In genomic region chr5:181130081-181130480, GRCh38 we compare ENCODE assay signal across 24 cellular contexts. TPM values are rescaled to one million over a fixed set of nuclear protein-coding genes. Genes with fewer than 3 reads are reported as not detected.
"Had no signal": no experiment of that assay in that cellular context is flagged by ENCODE, and none has a peak within 500 bp of the region (broad histone marks: within the 10 kb centered on the region; RNA-seq: fewer than 3 reads in every experiment).

No MANE protein-coding gene starts in this region.

RNA-seq across cellular contexts. Expression of gene OR2V1, which starts 0.9 kb away (rescaled TPM):
- total RNA-seq: activated CD4-positive, alpha-beta memory T cell treated with anti-CD3 and anti-CD28 coated beads, Interleukin-2, amount 10 ng/mL, durations not matched to agents 7 days and 5 days; activated CD4-positive, alpha-beta T cell treated with anti-CD3 and anti-CD28 coated beads for 36 hours; activated CD4-positive, alpha-beta T cell treated with anti-CD3 and anti-CD28 coated beads, Interleukin-2, amount 10 ng/mL, durations not matched to agents 7 days and 5 days; activated CD8-positive, alpha-beta memory T cell treated with anti-CD3 and anti-CD28 coated beads, Interleukin-2, amount 10 ng/mL, durations not matched to agents 7 days and 5 days; activated CD8-positive, alpha-beta T cell treated with anti-CD3 and anti-CD28 coated beads, Interleukin-2, amount 10 ng/mL, durations not matched to agents 7 days and 5 days; activated naive CD4-positive, alpha-beta T cell treated with anti-CD3 and anti-CD28 coated beads for 36 hours; activated naive CD4-positive, alpha-beta T cell treated with anti-CD3 and anti-CD28 coated beads, Interleukin-2, amount 50 U/mL, for 72 hours; activated naive CD8-positive, alpha-beta T cell treated with anti-CD3 and anti-CD28 coated beads for 36 hours; activated T-cell treated with anti-CD3 and anti-CD28 coated beads, Interleukin-2, amount 50 U/mL, for 4 hours; activated T-cell treated with anti-CD3 and anti-CD28 coated beads, Interleukin-2, amount 50 U/mL, for 72 hours; activated T-helper 1 cell treated with anti-CD3 and anti-CD28 coated beads, Interleukin-12 subunit alpha, Interleukin-12 subunit beta, Interleukin-2, Interleukin-4 antibody, amounts not matched to agents 30 ng/mL and 10 ng/mL and 1 ng/mL, durations not matched to agents 14 hours and 24 hours and 36 hours; activated T-helper 17 cell treated with anti-CD3 and anti-CD28 coated beads, Interleukin-2, amount 50 U/mL, for 72 hours; adrenal gland; aorta; astrocyte; body of pancreas; breast epithelium; cardiac muscle cell; chondrocyte; T-cell; T-helper 1 cell treated with Interleukin-12 subunit alpha and Interleukin-12 subunit beta and Interleukin-4 antibody, amounts not matched to agents 30 ng/mL and 1 ng/mL, for 36 hours; T-helper 17 cell; T-helper 2 cell treated with Interferon-gamma antibody and Interleukin-4, amounts not matched to agents 100 ng/mL and 5 ng/mL, for 36 hours; WTC11 had no signal

RNA-seq across cellular contexts. Expression of gene OR2V2, which starts 17.3 kb away (rescaled TPM):
- total RNA-seq: activated CD4-positive, alpha-beta memory T cell treated with anti-CD3 and anti-CD28 coated beads, Interleukin-2, amount 10 ng/mL, durations not matched to agents 7 days and 5 days; activated CD4-positive, alpha-beta T cell treated with anti-CD3 and anti-CD28 coated beads for 36 hours; activated CD4-positive, alpha-beta T cell treated with anti-CD3 and anti-CD28 coated beads, Interleukin-2, amount 10 ng/mL, durations not matched to agents 7 days and 5 days; activated CD8-positive, alpha-beta memory T cell treated with anti-CD3 and anti-CD28 coated beads, Interleukin-2, amount 10 ng/mL, durations not matched to agents 7 days and 5 days; activated CD8-positive, alpha-beta T cell treated with anti-CD3 and anti-CD28 coated beads, Interleukin-2, amount 10 ng/mL, durations not matched to agents 7 days and 5 days; activated naive CD4-positive, alpha-beta T cell treated with anti-CD3 and anti-CD28 coated beads for 36 hours; activated naive CD4-positive, alpha-beta T cell treated with anti-CD3 and anti-CD28 coated beads, Interleukin-2, amount 50 U/mL, for 72 hours; activated naive CD8-positive, alpha-beta T cell treated with anti-CD3 and anti-CD28 coated beads for 36 hours; activated T-cell treated with anti-CD3 and anti-CD28 coated beads, Interleukin-2, amount 50 U/mL, for 4 hours; activated T-cell treated with anti-CD3 and anti-CD28 coated beads, Interleukin-2, amount 50 U/mL, for 72 hours; activated T-helper 1 cell treated with anti-CD3 and anti-CD28 coated beads, Interleukin-12 subunit alpha, Interleukin-12 subunit beta, Interleukin-2, Interleukin-4 antibody, amounts not matched to agents 30 ng/mL and 10 ng/mL and 1 ng/mL, durations not matched to agents 14 hours and 24 hours and 36 hours; activated T-helper 17 cell treated with anti-CD3 and anti-CD28 coated beads, Interleukin-2, amount 50 U/mL, for 72 hours; adrenal gland; aorta; astrocyte; body of pancreas; breast epithelium; cardiac muscle cell; chondrocyte; T-cell; T-helper 1 cell treated with Interleukin-12 subunit alpha and Interleukin-12 subunit beta and Interleukin-4 antibody, amounts not matched to agents 30 ng/mL and 1 ng/mL, for 36 hours; T-helper 17 cell; T-helper 2 cell treated with Interferon-gamma antibody and Interleukin-4, amounts not matched to agents 100 ng/mL and 5 ng/mL, for 36 hours; WTC11 had no signal
